Comparison of ENCODE assay signal across 26 cellular contexts in the genomic region with DNA sequence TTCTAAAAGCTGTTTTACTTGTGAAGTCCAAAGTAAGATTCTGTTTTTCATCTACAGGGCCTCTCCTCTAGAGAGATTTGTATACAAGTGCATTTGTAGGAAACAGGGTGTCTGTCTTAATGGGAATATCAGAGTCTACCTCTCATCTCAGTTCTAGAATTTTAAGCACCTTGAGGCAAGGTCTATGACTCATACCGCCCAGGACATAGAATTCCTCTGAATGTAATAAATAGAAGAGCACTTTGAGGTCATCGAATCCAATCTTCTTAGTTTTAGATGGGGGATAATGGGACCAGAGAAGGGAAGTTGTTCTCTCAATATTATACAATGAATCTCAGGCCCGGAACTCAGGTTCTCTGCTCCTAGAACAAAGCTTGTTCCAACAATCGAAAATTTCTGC.
DNase-seq lines count a peak whose midpoint lies in the region; ATAC-seq and TF ChIP-seq lines count a peak whose summit lies in the region.
"Had no signal": no experiment of that assay in that cellular context is flagged by ENCODE, and none has a peak within 500 bp of the region (broad histone marks: within the 10 kb centered on the region; RNA-seq: fewer than 3 reads in every experiment).

No MANE protein-coding gene starts in this region.

- H3K9me3 Mint-ChIP-seq in activated T-helper 17 cell treated with anti-CD3 and anti-CD28 coated beads, Interleukin-2, amount 50 U/mL, for 72 hours = no peaks in the 10 kb centered on the region
- H3K9me3 Mint-ChIP-seq: stimulated activated effector memory CD8-positive, alpha-beta T cell treated with anti-CD3 and anti-CD28 coated beads, Interleukin-12 subunit alpha, Interleukin-12 subunit beta, amount 100 ng/mL, for 72 hours had no signal

- H3K27ac Mint-ChIP-seq in activated T-helper 17 cell treated with anti-CD3 and anti-CD28 coated beads, Interleukin-2, amount 50 U/mL, for 72 hours = no peak overlapping the region
- H3K27ac Mint-ChIP-seq: activated CD4-positive, alpha-beta T cell treated with anti-CD3 and anti-CD28 coated beads, Interleukin-2, amount 10 ng/mL, durations not matched to agents 24 days and 14 days; natural killer cell; stimulated activated effector memory CD8-positive, alpha-beta T cell treated with anti-CD3 and anti-CD28 coated beads, Interleukin-12 subunit alpha, Interleukin-12 subunit beta, amount 100 ng/mL, for 72 hours; T-helper 2 cell treated with Interferon-gamma antibody and Interleukin-4, amounts not matched to agents 5 μg/mL and 100 μg/mL, for 36 hours had no signal

- TF ChIP-seq EP300 in gastroesophageal sphincter (IDR thresholded peaks at IDR 0.05) = no peak
- TF ChIP-seq EP300 in stomach (IDR thresholded peaks at IDR 0.05) = no peak

- H3K36me3 ChIP-seq in gastroesophageal sphincter = no peaks in the 10 kb centered on the region
- H3K36me3 ChIP-seq in stomach = no peaks in the 10 kb centered on the region
- H3K36me3 ChIP-seq: BE2C, MG63, WERI-Rb-1 had no signal

- H3K27me3 Mint-ChIP-seq in activated T-helper 17 cell treated with anti-CD3 and anti-CD28 coated beads, Interleukin-2, amount 50 U/mL, for 72 hours = peaks cover 24% of the 10 kb centered on the region

- H3K4me3 Mint-ChIP-seq in activated T-helper 17 cell treated with anti-CD3 and anti-CD28 coated beads, Interleukin-2, amount 50 U/mL, for 72 hours = no peak overlapping the region
- H3K4me3 Mint-ChIP-seq: activated CD4-positive, alpha-beta T cell treated with anti-CD3 and anti-CD28 coated beads, Interleukin-2, amount 10 ng/mL, durations not matched to agents 24 days and 14 days; activated T-cell treated with anti-CD3 and anti-CD28 coated beads, Interleukin-2, amount 50 U/mL, for 4 hours; natural killer cell; stimulated activated effector memory CD8-positive, alpha-beta T cell treated with anti-CD3 and anti-CD28 coated beads, Interleukin-12 subunit alpha, Interleukin-12 subunit beta, amount 100 ng/mL, for 72 hours; T-helper 2 cell treated with Interferon-gamma antibody and Interleukin-4, amounts not matched to agents 5 μg/mL and 100 μg/mL, for 36 hours had no signal

- TF ChIP-seq POLR2A in gastroesophageal sphincter (IDR thresholded peaks at IDR 0.05) (no peak), stomach (IDR thresholded peaks at IDR 0.05) (no peak)

- intact Hi-C loops in right cardiac atrium (cut with DNase I) (loop anchor here in 2 of 4 donors (5.0 to 10.0 kb wide), 3 partner anchors 65 to 77 kb away; no protein-coding TSS in a partner anchor), left ventricle myocardium superior (cut with micrococcal nuclease) (no loop called here), stomach (cut with DNase I; ENCODE audit: low total_unique reads) (no loop called here)

- H3K9me3 ChIP-seq in right cardiac atrium (ENCODE audit: control insufficient read depth, low read length) = no peaks in the 10 kb centered on the region
- peaks cover 0 to 9% (median 0%) of the 10 kb centered on the region in 3 donors for H3K9me3 ChIP-seq in gastroesophageal sphincter
- H3K9me3 ChIP-seq in stomach = peaks cover 0 to 11% (median 0%) of the 10 kb centered on the region in 4 donors
- H3K9me3 ChIP-seq: BE2C, testis had no signal

- TF ChIP-seq CTCF in gastroesophageal sphincter (IDR thresholded peaks at IDR 0.05) (no peak), stomach (IDR thresholded peaks at IDR 0.05) (no peak)

- no peaks in the 10 kb centered on the region for H3K4me1 ChIP-seq in right cardiac atrium (ENCODE audit: control insufficient read depth, insufficient read depth, low read length)
- peaks cover 0 to 19% (median 0%) of the 10 kb centered on the region in 3 donors for H3K4me1 ChIP-seq in gastroesophageal sphincter
- H3K4me1 ChIP-seq in stomach = peaks cover 0 to 33% (median 15%) of the 10 kb centered on the region in 4 donors
- H3K4me1 ChIP-seq: BE2C had no signal

- H3K4me3 ChIP-seq in right cardiac atrium (ENCODE audit: low read length) (no peak overlapping the region), gastroesophageal sphincter (no peak overlapping the region), stomach (no peak overlapping the region)
- H3K4me3 ChIP-seq: coronary artery, MG63, testis had no signal

- H3K27ac ChIP-seq in right cardiac atrium (ENCODE audit: low read length) (peak overlapping the region; percentile 88), gastroesophageal sphincter (peak overlapping the region in 3 of 4 donors; percentile 65 to 68 (median 68)), stomach (peak overlapping the region in 4 of 5 donors; percentile 30 to 67 (median 49))
- H3K27ac ChIP-seq: WERI-Rb-1 had no signal

- H3K36me3 Mint-ChIP-seq in activated T-helper 17 cell treated with anti-CD3 and anti-CD28 coated beads, Interleukin-2, amount 50 U/mL, for 72 hours (ENCODE audit: low read depth) = no peaks in the 10 kb centered on the region
- H3K36me3 Mint-ChIP-seq: natural killer cell; stimulated activated effector memory CD8-positive, alpha-beta T cell treated with anti-CD3 and anti-CD28 coated beads, Interleukin-12 subunit alpha, Interleukin-12 subunit beta, amount 100 ng/mL, for 72 hours had no signal

- ATAC-seq in right cardiac atrium = no peak
- no peak for ATAC-seq in left ventricle myocardium superior
- no peak for ATAC-seq in gastroesophageal sphincter
- ATAC-seq in GM21381 (IDR thresholded peaks at IDR 0.05; ENCODE audit: unreplicated experiment) = no peak
- no peak for ATAC-seq in activated T-helper 17 cell treated with anti-CD3 and anti-CD28 coated beads, Interleukin-2, amount 50 U/mL, for 72 hours (replicated peaks)
- ATAC-seq: activated T-cell treated with anti-CD3 and anti-CD28 coated beads, Interleukin-2, amount 50 U/mL, for 4 hours; natural killer cell; stimulated activated effector memory CD8-positive, alpha-beta T cell treated with anti-CD3 and anti-CD28 coated beads, Interleukin-12 subunit alpha, Interleukin-12 subunit beta, amount 100 ng/mL, for 72 hours had no signal

- 72% methylated on average over 4 of the region's 4 CpGs for WGBS in right cardiac atrium
- WGBS in gastroesophageal sphincter (ENCODE audit: low coverage in 1 of 2), 2 donors = 58 to 73% methylated on average over 4 of the region's 4 CpGs
- WGBS in stomach, 5 donors = 80 to 88% (median 81%) methylated on average over 4 of the region's 4 CpGs

- DNase-seq in right cardiac atrium (no peak), left ventricle myocardium superior (no peak), stomach (no peak), GOT3 (lab: John Stamatoyannopoulos, UW) (no peak), NCI-H2227 (lab: John Stamatoyannopoulos, UW; ENCODE audit: unreplicated experiment) (no peak)
- DNase-seq: activated CD4-positive, alpha-beta T cell treated with anti-CD3 and anti-CD28 coated beads, Interleukin-2, amount 10 ng/mL, durations not matched to agents 24 days and 14 days; activated naive CD4-positive, alpha-beta T cell treated with Interleukin-2 at 50 U/mL for 16 hours; activated T-cell treated with anti-CD3 and anti-CD28 coated beads, Interleukin-2, amount 50 U/mL, for 4 hours; amniotic stem cell; BE2C; COR-L47; glutamatergic neuron; midbrain; natural killer cell; NCI-H1436; NCI-H2107; NCI-H510A treated with DMSO at 0.1 percent for 48 hours; WERI-Rb-1 had no signal

- H3K4me1 Mint-ChIP-seq in activated T-helper 17 cell treated with anti-CD3 and anti-CD28 coated beads, Interleukin-2, amount 50 U/mL, for 72 hours = no peaks in the 10 kb centered on the region
- H3K4me1 Mint-ChIP-seq: activated CD4-positive, alpha-beta T cell treated with anti-CD3 and anti-CD28 coated beads, Interleukin-2, amount 10 ng/mL, durations not matched to agents 24 days and 14 days; natural killer cell; stimulated activated effector memory CD8-positive, alpha-beta T cell treated with anti-CD3 and anti-CD28 coated beads, Interleukin-12 subunit alpha, Interleukin-12 subunit beta, amount 100 ng/mL, for 72 hours had no signal

- no peaks in the 10 kb centered on the region for H3K27me3 ChIP-seq in right cardiac atrium (ENCODE audit: control insufficient read depth, insufficient read depth)
- H3K27me3 ChIP-seq in gastroesophageal sphincter = no peaks in the 10 kb centered on the region
- H3K27me3 ChIP-seq in stomach = no peaks in the 10 kb centered on the region
- H3K27me3 ChIP-seq: BE2C, MG63, testis had no signal
